In genomic region chr5:642481-642880, GRCh38 we compare ENCODE assay signal across 19 cellular contexts.
"Had no signal": no experiment of that assay in that cellular context is flagged by ENCODE, and none has a peak within 500 bp of the region (broad histone marks: within the 10 kb centered on the region; RNA-seq: fewer than 3 reads in every experiment).

No MANE protein-coding gene starts in this region.

- H3K27me3 ChIP-seq: foreskin keratinocyte, hepatocyte, suprapubic skin, thyroid gland, uterus had no signal

- H3K79me2 ChIP-seq: hepatocyte had no signal

- H3K9ac ChIP-seq: parathyroid adenoma had no signal

- H3K4me3 ChIP-seq: coronary artery, hepatocyte, psoas muscle, suprapubic skin, thyroid gland, uterus had no signal

- H3K9me3 ChIP-seq: psoas muscle, suprapubic skin, thyroid gland, uterus had no signal

- H2AFZ ChIP-seq: hepatocyte, parathyroid adenoma had no signal

- DNase-seq: effector CD4-positive, alpha-beta T cell; endodermal cell; erythroblast; foreskin keratinocyte; kidney glomerular epithelial cell; midbrain; retina; stimulated activated CD4-positive, alpha-beta T cell treated with anti-CD3 and anti-CD28 coated beads, Interleukin-2, amount 100 ng/mL, for 24 hours; stimulated activated naive CD8-positive, alpha-beta T cell treated with anti-CD3 and anti-CD28 coated beads, Interleukin-15, Interleukin-2, amounts not matched to agents 100 U/mL and 50 U/mL, for 24 hours; thyroid gland; uterus had no signal

- H3K36me3 ChIP-seq: uterus had no signal

- H3K27ac ChIP-seq: coronary artery, foreskin keratinocyte, hepatocyte, parathyroid adenoma, psoas muscle, suprapubic skin, thyroid gland, uterus had no signal

- H3K4me2 ChIP-seq: hepatocyte had no signal

- H3K4me1 ChIP-seq: foreskin keratinocyte, parathyroid adenoma, psoas muscle, suprapubic skin, thyroid gland, uterus had no signal

- FAIRE-seq: endothelial cell of umbilical vein had no signal

- ATAC-seq: foreskin keratinocyte; natural killer cell treated with Interleukin-12 subunit alpha and Interleukin-12 subunit beta and Interleukin-15 and Interleukin-18, amount 100 ng/mL, for 72 hours; psoas muscle; sciatic nerve; stimulated activated naive CD8-positive, alpha-beta T cell treated with anti-CD3 and anti-CD28 coated beads, Interleukin-15, Interleukin-2, amounts not matched to agents 100 U/mL and 50 U/mL, for 24 hours had no signal
